In the genomic region with DNA sequence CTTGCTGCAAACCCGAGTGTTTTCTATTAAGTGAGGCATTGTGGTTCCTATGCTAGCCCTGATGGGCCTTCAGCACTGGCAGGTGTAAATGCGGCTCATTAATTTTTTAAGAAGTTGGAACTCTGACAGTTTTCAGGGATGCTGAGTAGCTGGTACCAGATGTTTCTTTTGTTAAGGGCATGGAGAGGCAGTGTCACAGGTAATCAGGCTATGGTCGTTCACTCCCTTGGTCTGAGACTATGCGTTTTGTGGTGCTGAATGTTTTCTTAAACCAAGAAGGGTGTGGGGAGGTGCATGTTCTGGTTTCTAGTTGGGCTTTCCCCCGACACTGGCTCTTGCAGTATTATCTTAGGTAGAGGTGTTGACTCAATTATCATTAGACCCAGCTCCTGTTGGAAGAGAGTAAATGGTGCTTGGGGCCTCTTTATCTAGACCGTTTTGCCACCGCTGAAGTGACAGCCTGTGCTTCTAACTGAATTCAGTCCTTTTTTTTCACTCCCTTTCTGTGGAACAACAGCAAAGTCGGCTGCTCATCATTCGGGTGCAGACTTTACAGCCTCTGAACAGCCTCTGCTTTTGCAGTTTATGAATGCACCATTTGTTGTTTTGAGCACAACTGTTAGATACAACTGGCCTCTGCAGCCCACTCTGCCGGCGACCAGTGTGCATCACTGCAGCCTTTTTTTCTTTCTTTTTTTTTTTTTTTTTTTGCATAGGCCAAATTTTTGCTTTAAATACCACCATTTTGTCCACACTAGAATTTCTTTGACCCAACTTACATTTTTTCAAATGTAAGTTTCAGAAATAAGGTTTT, we compare ENCODE assay signal across 1 cellular context.
TF ChIP-seq lines count a peak whose summit lies in the region.

No MANE protein-coding gene starts in this region.

TF ChIP-seq in K562, 482 proteins besides CTCF, POLR2A, EP300 and RAD21 (continued from another document and continues in another):
- TF ChIP-seq ZNF217 (CRISPR knock-in tag; IDR thresholded peaks at IDR 0.05) (no peak), ZKSCAN3 (CRISPR knock-in tag; IDR thresholded peaks at IDR 0.05) (no peak), CHD2 (IDR thresholded peaks at IDR 0.05; ENCODE audit: low read depth, low read length) (no peak), NFE2 (IDR thresholded peaks at IDR 0.05; ENCODE audit: low read depth) (no peak), HNRNPH1 (optimal IDR thresholded peaks at IDR 0.05; ENCODE audit: low read depth, low read length) (no peak), NFATC3 (IDR thresholded peaks at IDR 0.05) (no peak), ZNF830 (CRISPR knock-in tag; IDR thresholded peaks at IDR 0.05) (no peak), CBX3 (IDR thresholded peaks at IDR 0.05; ENCODE audit: borderline replicate concordance in 1 of 2, low read length in 2 of 2) (no peak; a peak in 1 of 3 replicates), ZNF121 (CRISPR knock-in tag; conservative IDR thresholded peaks at IDR 0.05) (no peak), MTA2 (IDR thresholded peaks at IDR 0.05; ENCODE audit: low read depth) (no peak), ETV6 (IDR thresholded peaks at IDR 0.05; ENCODE audit: borderline replicate concordance in 1 of 2, low read depth in 2 of 2, low read length in 1 of 2) (no peak), ETV6 (CRISPR knock-in tag; IDR thresholded peaks at IDR 0.05; ENCODE audit: borderline replicate concordance) (no peak), IRF2 (CRISPR knock-in tag; IDR thresholded peaks at IDR 0.05) (no peak), TCF7L2 (IDR thresholded peaks at IDR 0.05; ENCODE audit: low read depth, low read length) (no peak), GABPA (tag; conservative IDR thresholded peaks at IDR 0.05; ENCODE audit: low read depth) (no peak), MTA1 (IDR thresholded peaks at IDR 0.05; ENCODE audit: borderline replicate concordance) (peak; percentile 13; the same call in 1 of the 2 replicates), ZNF76 (CRISPR knock-in tag; IDR thresholded peaks at IDR 0.05; ENCODE audit: borderline replicate concordance) (0 out of 2 replicates have a peak, but pooled peaks have one; percentile 33), ZNF408 (CRISPR knock-in tag; IDR thresholded peaks at IDR 0.05; ENCODE audit: low read depth) (no peak), ZNF79 (CRISPR knock-in tag; IDR thresholded peaks at IDR 0.05; ENCODE audit: low read depth) (no peak), SP2 (IDR thresholded peaks at IDR 0.05; ENCODE audit: extremely low read depth, low read depth, low read length, poor library complexity, severe bottlenecking) (no peak), CHD4 (IDR thresholded peaks at IDR 0.05; ENCODE audit: insufficient read depth, insufficient replicate concordance, low read depth, low read length, poor library complexity, severe bottlenecking) (no peak), EZH2 (IDR thresholded peaks at IDR 0.05; ENCODE audit: borderline replicate concordance, low read depth, low read length) (no peak), DIDO1 (tag; IDR thresholded peaks at IDR 0.05; ENCODE audit: low read depth) (no peak), CCNT2 (IDR thresholded peaks at IDR 0.05; ENCODE audit: borderline replicate concordance, extremely low read depth, insufficient read length, low read depth, low read length) (no peak), ZEB2 (IDR thresholded peaks at IDR 0.05) (peak; percentile 69; the same call in 1 of the 2 replicates), EWSR1 (IDR thresholded peaks at IDR 0.05; ENCODE audit: borderline replicate concordance, low read depth, partially characterized antibody) (no peak), FIP1L1 (IDR thresholded peaks at IDR 0.05; ENCODE audit: low read depth, low read length, poor library complexity, severe bottlenecking) (no peak), FOXJ3 (CRISPR knock-in tag; IDR thresholded peaks at IDR 0.05) (no peak), FOSL1 (tag; conservative IDR thresholded peaks at IDR 0.05) (0 out of 2 replicates have a peak, but pooled peaks have one; percentile 20), WHSC1 (IDR thresholded peaks at IDR 0.05; ENCODE audit: low read length) (no peak), HDAC8 (tag; IDR thresholded peaks at IDR 0.05) (no peak), HCFC1 (IDR thresholded peaks at IDR 0.05; ENCODE audit: low read depth, low read length) (no peak), FUS (optimal IDR thresholded peaks at IDR 0.05; ENCODE audit: low read depth, low read length) (no peak)
- TF ChIP-seq, protein P1, sequence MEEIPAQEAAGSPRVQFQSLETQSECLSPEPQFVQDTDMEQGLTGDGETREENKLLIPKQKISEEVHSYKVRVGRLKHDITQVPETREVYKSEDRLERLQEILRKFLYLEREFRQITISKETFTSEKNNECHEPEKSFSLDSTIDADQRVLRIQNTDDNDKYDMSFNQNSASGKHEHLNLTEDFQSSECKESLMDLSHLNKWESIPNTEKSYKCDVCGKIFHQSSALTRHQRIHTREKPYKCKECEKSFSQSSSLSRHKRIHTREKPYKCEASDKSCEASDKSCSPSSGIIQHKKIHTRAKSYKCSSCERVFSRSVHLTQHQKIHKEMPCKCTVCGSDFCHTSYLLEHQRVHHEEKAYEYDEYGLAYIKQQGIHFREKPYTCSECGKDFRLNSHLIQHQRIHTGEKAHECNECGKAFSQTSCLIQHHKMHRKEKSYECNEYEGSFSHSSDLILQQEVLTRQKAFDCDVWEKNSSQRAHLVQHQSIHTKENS (CRISPR knock-in tag; IDR thresholded peaks at IDR 0.05), result no peak
- TF ChIP-seq, protein P2, sequence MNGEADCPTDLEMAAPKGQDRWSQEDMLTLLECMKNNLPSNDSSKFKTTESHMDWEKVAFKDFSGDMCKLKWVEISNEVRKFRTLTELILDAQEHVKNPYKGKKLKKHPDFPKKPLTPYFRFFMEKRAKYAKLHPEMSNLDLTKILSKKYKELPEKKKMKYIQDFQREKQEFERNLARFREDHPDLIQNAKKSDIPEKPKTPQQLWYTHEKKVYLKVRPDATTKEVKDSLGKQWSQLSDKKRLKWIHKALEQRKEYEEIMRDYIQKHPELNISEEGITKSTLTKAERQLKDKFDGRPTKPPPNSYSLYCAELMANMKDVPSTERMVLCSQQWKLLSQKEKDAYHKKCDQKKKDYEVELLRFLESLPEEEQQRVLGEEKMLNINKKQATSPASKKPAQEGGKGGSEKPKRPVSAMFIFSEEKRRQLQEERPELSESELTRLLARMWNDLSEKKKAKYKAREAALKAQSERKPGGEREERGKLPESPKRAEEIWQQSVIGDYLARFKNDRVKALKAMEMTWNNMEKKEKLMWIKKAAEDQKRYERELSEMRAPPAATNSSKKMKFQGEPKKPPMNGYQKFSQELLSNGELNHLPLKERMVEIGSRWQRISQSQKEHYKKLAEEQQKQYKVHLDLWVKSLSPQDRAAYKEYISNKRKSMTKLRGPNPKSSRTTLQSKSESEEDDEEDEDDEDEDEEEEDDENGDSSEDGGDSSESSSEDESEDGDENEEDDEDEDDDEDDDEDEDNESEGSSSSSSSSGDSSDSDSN (IDR thresholded peaks at IDR 0.05; ENCODE audit: borderline replicate concordance in 1 of 2, low read depth in 2 of 2, low read length in 2 of 2), result peak in 1 of 2 experiments; percentile 55; a peak in 1 of 4 replicates
- TF ChIP-seq, protein P3, sequence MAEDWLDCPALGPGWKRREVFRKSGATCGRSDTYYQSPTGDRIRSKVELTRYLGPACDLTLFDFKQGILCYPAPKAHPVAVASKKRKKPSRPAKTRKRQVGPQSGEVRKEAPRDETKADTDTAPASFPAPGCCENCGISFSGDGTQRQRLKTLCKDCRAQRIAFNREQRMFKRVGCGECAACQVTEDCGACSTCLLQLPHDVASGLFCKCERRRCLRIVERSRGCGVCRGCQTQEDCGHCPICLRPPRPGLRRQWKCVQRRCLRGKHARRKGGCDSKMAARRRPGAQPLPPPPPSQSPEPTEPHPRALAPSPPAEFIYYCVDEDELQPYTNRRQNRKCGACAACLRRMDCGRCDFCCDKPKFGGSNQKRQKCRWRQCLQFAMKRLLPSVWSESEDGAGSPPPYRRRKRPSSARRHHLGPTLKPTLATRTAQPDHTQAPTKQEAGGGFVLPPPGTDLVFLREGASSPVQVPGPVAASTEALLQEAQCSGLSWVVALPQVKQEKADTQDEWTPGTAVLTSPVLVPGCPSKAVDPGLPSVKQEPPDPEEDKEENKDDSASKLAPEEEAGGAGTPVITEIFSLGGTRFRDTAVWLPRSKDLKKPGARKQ (CRISPR knock-in tag; IDR thresholded peaks at IDR 0.05), result no peak
- TF ChIP-seq, protein P4, sequence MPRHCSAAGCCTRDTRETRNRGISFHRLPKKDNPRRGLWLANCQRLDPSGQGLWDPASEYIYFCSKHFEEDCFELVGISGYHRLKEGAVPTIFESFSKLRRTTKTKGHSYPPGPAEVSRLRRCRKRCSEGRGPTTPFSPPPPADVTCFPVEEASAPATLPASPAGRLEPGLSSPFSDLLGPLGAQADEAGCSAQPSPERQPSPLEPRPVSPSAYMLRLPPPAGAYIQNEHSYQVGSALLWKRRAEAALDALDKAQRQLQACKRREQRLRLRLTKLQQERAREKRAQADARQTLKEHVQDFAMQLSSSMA (CRISPR knock-in tag; IDR thresholded peaks at IDR 0.05), result no peak
- TF ChIP-seq, protein P5, sequence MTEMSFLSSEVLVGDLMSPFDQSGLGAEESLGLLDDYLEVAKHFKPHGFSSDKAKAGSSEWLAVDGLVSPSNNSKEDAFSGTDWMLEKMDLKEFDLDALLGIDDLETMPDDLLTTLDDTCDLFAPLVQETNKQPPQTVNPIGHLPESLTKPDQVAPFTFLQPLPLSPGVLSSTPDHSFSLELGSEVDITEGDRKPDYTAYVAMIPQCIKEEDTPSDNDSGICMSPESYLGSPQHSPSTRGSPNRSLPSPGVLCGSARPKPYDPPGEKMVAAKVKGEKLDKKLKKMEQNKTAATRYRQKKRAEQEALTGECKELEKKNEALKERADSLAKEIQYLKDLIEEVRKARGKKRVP (CRISPR knock-in tag; IDR thresholded peaks at IDR 0.05), result 0 out of 2 replicates have a peak, but pooled peaks have one; percentile 37
- TF ChIP-seq, protein P6, sequence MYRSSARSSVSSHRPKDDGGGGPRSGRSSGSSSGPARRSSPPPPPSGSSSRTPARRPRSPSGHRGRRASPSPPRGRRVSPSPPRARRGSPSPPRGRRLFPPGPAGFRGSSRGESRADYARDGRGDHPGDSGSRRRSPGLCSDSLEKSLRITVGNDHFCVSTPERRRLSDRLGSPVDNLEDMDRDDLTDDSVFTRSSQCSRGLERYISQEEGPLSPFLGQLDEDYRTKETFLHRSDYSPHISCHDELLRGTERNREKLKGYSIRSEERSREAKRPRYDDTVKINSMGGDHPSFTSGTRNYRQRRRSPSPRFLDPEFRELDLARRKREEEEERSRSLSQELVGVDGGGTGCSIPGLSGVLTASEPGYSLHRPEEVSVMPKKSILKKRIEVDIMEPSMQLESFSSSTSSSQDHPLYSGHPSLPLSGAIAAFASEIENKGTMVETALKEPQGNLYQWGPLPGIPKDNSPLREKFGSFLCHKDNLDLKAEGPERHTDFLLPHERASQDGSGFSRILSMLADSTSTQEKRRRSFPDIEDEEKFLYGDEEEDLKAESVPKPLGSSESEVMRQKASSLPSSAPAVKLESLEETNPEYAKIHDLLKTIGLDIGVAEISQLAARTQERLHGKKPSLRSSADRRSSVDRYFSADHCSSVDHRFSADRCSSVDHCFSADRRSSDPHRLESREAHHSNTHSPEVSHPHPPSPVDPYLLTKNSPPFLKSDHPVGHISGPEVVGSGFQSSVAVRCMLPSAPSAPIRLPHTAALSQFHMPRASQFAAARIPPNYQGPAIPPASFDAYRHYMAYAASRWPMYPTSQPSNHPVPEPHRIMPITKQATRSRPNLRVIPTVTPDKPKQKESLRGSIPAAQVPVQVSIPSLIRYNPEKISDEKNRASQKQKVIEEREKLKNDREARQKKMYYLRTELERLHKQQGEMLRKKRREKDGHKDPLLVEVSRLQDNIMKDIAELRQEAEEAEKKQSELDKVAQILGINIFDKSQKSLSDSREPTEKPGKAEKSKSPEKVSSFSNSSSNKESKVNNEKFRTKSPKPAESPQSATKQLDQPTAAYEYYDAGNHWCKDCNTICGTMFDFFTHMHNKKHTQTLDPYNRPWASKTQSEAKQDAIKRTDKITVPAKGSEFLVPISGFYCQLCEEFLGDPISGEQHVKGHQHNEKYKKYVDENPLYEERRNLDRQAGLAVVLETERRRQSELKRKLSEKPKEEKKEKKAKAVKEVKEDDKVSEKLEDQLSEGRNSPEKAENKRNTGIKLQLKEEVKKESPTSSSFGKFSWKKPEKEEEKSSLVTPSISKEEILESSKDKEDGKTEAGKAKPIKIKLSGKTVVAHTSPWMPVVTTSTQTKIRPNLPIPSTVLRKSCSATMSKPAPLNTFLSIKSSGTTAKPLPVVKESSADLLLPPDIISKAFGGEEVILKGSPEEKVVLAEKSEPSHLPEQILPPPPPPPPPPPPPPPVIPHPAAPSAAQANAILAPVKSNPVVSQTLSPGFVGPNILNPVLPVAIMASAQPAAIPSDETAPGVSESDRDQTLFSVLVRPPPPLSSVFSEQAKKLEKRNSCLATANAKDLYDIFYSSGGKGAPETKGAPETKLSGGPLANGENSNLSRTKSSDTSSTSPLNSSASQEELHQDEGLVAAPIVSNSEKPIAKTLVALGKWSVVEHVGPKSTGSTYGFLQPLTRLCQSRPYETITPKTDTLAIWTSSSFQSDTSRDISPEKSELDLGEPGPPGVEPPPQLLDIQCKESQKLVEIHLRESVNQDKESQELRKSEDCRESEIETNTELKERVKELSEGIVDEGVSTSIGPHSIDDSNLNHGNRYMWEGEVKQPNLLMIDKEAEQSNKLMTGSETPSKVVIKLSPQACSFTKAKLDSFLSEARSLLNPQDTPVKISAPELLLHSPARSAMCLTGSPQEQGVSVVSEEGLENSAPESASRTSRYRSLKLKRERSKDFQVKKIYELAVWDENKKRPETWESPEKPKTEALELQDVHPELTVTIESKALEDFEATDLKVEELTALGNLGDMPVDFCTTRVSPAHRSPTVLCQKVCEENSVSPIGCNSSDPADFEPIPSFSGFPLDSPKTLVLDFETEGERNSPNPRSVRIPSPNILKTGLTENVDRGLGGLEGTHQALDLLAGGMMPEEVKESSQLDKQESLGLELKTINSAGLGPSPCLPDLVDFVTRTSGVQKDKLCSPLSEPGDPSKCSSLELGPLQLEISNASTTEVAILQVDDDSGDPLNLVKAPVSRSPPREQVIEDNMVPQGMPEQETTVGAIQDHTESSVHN (IDR thresholded peaks at IDR 0.05; ENCODE audit: borderline replicate concordance in 1 of 2, low read depth in 1 of 2), result no peak
- TF ChIP-seq, protein P7, sequence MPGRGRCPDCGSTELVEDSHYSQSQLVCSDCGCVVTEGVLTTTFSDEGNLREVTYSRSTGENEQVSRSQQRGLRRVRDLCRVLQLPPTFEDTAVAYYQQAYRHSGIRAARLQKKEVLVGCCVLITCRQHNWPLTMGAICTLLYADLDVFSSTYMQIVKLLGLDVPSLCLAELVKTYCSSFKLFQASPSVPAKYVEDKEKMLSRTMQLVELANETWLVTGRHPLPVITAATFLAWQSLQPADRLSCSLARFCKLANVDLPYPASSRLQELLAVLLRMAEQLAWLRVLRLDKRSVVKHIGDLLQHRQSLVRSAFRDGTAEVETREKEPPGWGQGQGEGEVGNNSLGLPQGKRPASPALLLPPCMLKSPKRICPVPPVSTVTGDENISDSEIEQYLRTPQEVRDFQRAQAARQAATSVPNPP (IDR thresholded peaks at IDR 0.05; ENCODE audit: borderline replicate concordance, insufficient read depth, insufficient read length), result no peak
- TF ChIP-seq, protein P8, sequence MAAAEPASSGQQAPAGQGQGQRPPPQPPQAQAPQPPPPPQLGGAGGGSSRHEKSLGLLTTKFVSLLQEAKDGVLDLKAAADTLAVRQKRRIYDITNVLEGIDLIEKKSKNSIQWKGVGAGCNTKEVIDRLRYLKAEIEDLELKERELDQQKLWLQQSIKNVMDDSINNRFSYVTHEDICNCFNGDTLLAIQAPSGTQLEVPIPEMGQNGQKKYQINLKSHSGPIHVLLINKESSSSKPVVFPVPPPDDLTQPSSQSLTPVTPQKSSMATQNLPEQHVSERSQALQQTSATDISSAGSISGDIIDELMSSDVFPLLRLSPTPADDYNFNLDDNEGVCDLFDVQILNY (CRISPR knock-in tag; IDR thresholded peaks at IDR 0.05), result no peak
